ENCODE assay signal across 8 cellular contexts in genomic region chr12:31729728-31730127, GRCh38. TPM values are rescaled to one million over a fixed set of nuclear protein-coding genes. Genes with fewer than 3 reads are reported as not detected.
DNase-seq lines count a peak whose midpoint lies in the region; ATAC-seq and TF ChIP-seq lines count a peak whose summit lies in the region.

No MANE protein-coding gene starts in this region.

- H3K9me3 Mint-ChIP-seq in activated CD4-positive, alpha-beta T cell treated with anti-CD3 and anti-CD28 coated beads, Interleukin-2, amount 10 ng/mL, durations not matched to agents 7 days and 5 days: peaks cover 28% of the 10 kb centered on the region
- H3K9me3 Mint-ChIP-seq in activated naive CD8-positive, alpha-beta T cell treated with anti-CD3 and anti-CD28 coated beads, Interleukin-2, amount 10 ng/mL, durations not matched to agents 7 days and 5 days: peaks cover 5% of the 10 kb centered on the region

- H3K27me3 ChIP-seq in layer of hippocampus (ENCODE audit: control insufficient read depth, insufficient read depth, low read length) (no peaks in the 10 kb centered on the region), thyroid gland (no peaks in the 10 kb centered on the region)

- H3K36me3 ChIP-seq in thyroid gland: no peaks in the 10 kb centered on the region

- H3K27ac ChIP-seq in layer of hippocampus (ENCODE audit: low read depth, low read length) (peak overlapping the region; percentile 97), thyroid gland (peak overlapping the region; percentile 78 to 95 (median 91))

- peak in 1 of 6 experiments; percentile 1 for TF ChIP-seq CTCF in thyroid gland (IDR thresholded peaks at IDR 0.05)

- peak overlapping the region; percentile 93 for H3K4me3 Mint-ChIP-seq in activated CD4-positive, alpha-beta T cell treated with anti-CD3 and anti-CD28 coated beads, Interleukin-2, amount 10 ng/mL, durations not matched to agents 7 days and 5 days
- peak overlapping the region; percentile 95 for H3K4me3 Mint-ChIP-seq in activated naive CD8-positive, alpha-beta T cell treated with anti-CD3 and anti-CD28 coated beads, Interleukin-2, amount 10 ng/mL, durations not matched to agents 7 days and 5 days

- no peaks in the 10 kb centered on the region for H3K27me3 Mint-ChIP-seq in activated CD4-positive, alpha-beta T cell treated with anti-CD3 and anti-CD28 coated beads, Interleukin-2, amount 10 ng/mL, durations not matched to agents 7 days and 5 days
- H3K27me3 Mint-ChIP-seq in activated naive CD8-positive, alpha-beta T cell treated with anti-CD3 and anti-CD28 coated beads, Interleukin-2, amount 10 ng/mL, durations not matched to agents 7 days and 5 days: no peaks in the 10 kb centered on the region

- CTCF ChIA-PET in activated CD4-positive, alpha-beta T cell treated with anti-CD3 and anti-CD28 coated beads, Interleukin-2, amount 10 ng/mL, durations not matched to agents 7 days and 5 days (lab: Charles Lee): interaction anchor here (0.6 to 3.2 kb wide), 5 partner anchors 9 to 77 kb away, joined by 3 to 11 read pairs (median 3); no protein-coding TSS in a partner anchor

- peaks cover 51% of the 10 kb centered on the region for H3K4me1 Mint-ChIP-seq in activated CD4-positive, alpha-beta T cell treated with anti-CD3 and anti-CD28 coated beads, Interleukin-2, amount 10 ng/mL, durations not matched to agents 7 days and 5 days
- H3K4me1 Mint-ChIP-seq in activated naive CD8-positive, alpha-beta T cell treated with anti-CD3 and anti-CD28 coated beads, Interleukin-2, amount 10 ng/mL, durations not matched to agents 7 days and 5 days: peaks cover 27% of the 10 kb centered on the region

- WGBS in thyroid gland, 2 donors: 95% methylated on average over 4 of the region's 4 CpGs

- peaks cover 0 to 34% of the 10 kb centered on the region in 2 donors for H3K4me1 ChIP-seq in thyroid gland

- ATAC-seq in activated naive CD8-positive, alpha-beta T cell treated with anti-CD3 and anti-CD28 coated beads, Interleukin-2, amount 10 ng/mL, durations not matched to agents 7 days and 5 days (ENCODE audit: low read depth): no peak
- no peak for ATAC-seq in GM21528 (IDR thresholded peaks at IDR 0.05; ENCODE audit: low FRiP score, unreplicated experiment)

- TF ChIP-seq POLR2A in thyroid gland (IDR thresholded peaks at IDR 0.05): no peak

- DNase-seq in activated CD4-positive, alpha-beta T cell treated with anti-CD3 and anti-CD28 coated beads, Interleukin-2, amount 10 ng/mL, durations not matched to agents 7 days and 5 days: no peak
- no peak for DNase-seq in activated CD4-positive, alpha-beta T cell treated with anti-CD3 and anti-CD28 coated beads for 4 hours
- DNase-seq in activated naive CD8-positive, alpha-beta T cell treated with anti-CD3 and anti-CD28 coated beads, Interleukin-2, amount 10 ng/mL, durations not matched to agents 7 days and 5 days: no peak
- DNase-seq in thyroid gland (no peak), middle frontal gyrus (ENCODE audit: extremely low spot score, low spot score) (no peak), NCI-H1436 treated with DMSO at 0.1 percent for 48 hours (lab: John Stamatoyannopoulos, UW) (no peak)

- no peaks in the 10 kb centered on the region for H3K9me3 ChIP-seq in thyroid gland

- POLR2A ChIA-PET in activated CD4-positive, alpha-beta T cell treated with anti-CD3 and anti-CD28 coated beads, Interleukin-2, amount 10 ng/mL, durations not matched to agents 7 days and 5 days (lab: Charles Lee): no interaction called here
- POLR2A ChIA-PET in activated naive CD8-positive, alpha-beta T cell treated with anti-CD3 and anti-CD28 coated beads, Interleukin-2, amount 10 ng/mL, durations not matched to agents 7 days and 5 days (lab: Charles Lee): interaction anchor here (1.2 to 3.4 kb wide), 12 partner anchors 61 to 377 kb away, joined by 3 to 24 read pairs (median 8); partner anchors contain the start of genes BICD1, ETFBKMT and RESF1

- H3K36me3 Mint-ChIP-seq in activated CD4-positive, alpha-beta T cell treated with anti-CD3 and anti-CD28 coated beads, Interleukin-2, amount 10 ng/mL, durations not matched to agents 7 days and 5 days (ENCODE audit: low read depth): peaks cover 44% of the 10 kb centered on the region
- peaks cover 16% of the 10 kb centered on the region for H3K36me3 Mint-ChIP-seq in activated naive CD8-positive, alpha-beta T cell treated with anti-CD3 and anti-CD28 coated beads, Interleukin-2, amount 10 ng/mL, durations not matched to agents 7 days and 5 days

- peak overlapping the region; percentile 99 for H3K27ac Mint-ChIP-seq in activated CD4-positive, alpha-beta T cell treated with anti-CD3 and anti-CD28 coated beads, Interleukin-2, amount 10 ng/mL, durations not matched to agents 7 days and 5 days
- peak overlapping the region; percentile 98 for H3K27ac Mint-ChIP-seq in activated naive CD8-positive, alpha-beta T cell treated with anti-CD3 and anti-CD28 coated beads, Interleukin-2, amount 10 ng/mL, durations not matched to agents 7 days and 5 days

- H3K4me3 ChIP-seq in thyroid gland (replicated peaks in 1 of 3): peak overlapping the region in 2 of 3 donors; percentile 60 to 70

- intact Hi-C loops in thyroid gland (cut with DNase I): loop anchor here (10.0 kb wide), 1 partner anchor 225 kb away; the partner anchor contains the start of gene RESF1

RNA-seq across cellular contexts. Expression of gene AMN1, which starts 0.9 kb away (rescaled TPM):
- 1 to 10 TPM; 6.1 to 6.6 TPM for total RNA-seq in activated CD4-positive, alpha-beta T cell treated with anti-CD3 and anti-CD28 coated beads, Interleukin-2, amount 10 ng/mL, durations not matched to agents 7 days and 5 days
- 1 to 10 TPM; 5.9 to 7.3 TPM for total RNA-seq in activated naive CD8-positive, alpha-beta T cell treated with anti-CD3 and anti-CD28 coated beads, Interleukin-2, amount 10 ng/mL, durations not matched to agents 7 days and 5 days
- 10 to 100 TPM in 2 of 4 donors, 1 to 10 TPM in 2; 4.8 to 21.0 (median 8.8) TPM for total RNA-seq in thyroid gland
